ENCODE assay signal across 6 cellular contexts in the genomic region with DNA sequence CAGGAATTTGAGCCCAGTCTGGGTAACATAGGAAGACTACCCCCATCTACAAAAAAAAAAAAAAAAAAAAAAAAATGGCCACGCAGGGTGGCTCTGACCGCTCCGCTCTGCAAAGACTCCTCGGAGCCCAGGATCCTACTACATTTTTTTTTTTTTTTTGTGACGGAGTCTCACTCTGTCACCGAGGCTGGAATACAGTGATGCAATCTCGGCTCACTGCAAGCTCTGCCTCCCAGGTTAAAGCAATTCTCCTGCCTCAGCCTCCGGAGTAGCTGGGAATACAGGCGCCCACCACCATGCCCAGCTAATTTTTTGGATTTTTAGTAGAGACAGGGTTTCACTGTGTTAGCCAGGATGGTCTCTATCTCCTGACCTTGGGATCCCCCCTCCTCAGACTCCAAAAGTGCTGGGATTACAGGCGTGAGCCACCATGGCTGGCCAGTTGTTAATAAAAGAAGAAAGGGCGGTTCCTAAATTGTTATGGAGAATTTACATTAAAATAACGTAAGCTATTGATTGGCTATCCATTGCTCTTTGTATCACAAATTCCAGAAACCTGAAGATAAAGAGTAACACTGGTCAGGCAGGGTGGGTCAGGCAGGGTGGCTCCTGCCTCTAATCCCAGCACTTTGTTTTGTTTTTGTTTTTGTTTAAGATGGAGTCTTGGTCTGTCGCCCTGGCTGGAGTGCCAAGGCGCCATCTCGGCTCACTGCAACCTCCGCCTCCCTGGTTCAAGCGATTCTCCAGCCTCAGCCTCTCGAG. TPM values are rescaled to one million over a fixed set of nuclear protein-coding genes. Genes with fewer than 3 reads are reported as not detected.
"Had no signal": no experiment of that assay in that cellular context is flagged by ENCODE, and none has a peak within 500 bp of the region (broad histone marks: within the 10 kb centered on the region; RNA-seq: fewer than 3 reads in every experiment).

No MANE protein-coding gene starts in this region.

RNA-seq across cellular contexts. Expression of a gene that starts 22.8 kb away (rescaled TPM):
- polyA plus RNA-seq: IgD-negative memory B cell had no signal

RNA-seq across cellular contexts. Expression of a gene that starts 31.6 kb away (rescaled TPM):
- polyA plus RNA-seq: IgD-negative memory B cell had no signal

RNA-seq across cellular contexts. Expression of a gene that starts 36.7 kb away (rescaled TPM):
- polyA plus RNA-seq: IgD-negative memory B cell had no signal

RNA-seq across cellular contexts. Expression of a gene that starts 59.2 kb away (rescaled TPM):
- total RNA-seq: HT-29, K562, M059J, SK-MEL-5 had no signal
- polyA plus RNA-seq: IgD-negative memory B cell, SK-N-SH had no signal
